Comparison of ENCODE assay signal across 16 cellular contexts in genomic region chr19:18784786-18785120, GRCh38. TPM values are rescaled to one million over a fixed set of nuclear protein-coding genes. Genes with fewer than 3 reads are reported as not detected.
DNase-seq lines count a peak whose midpoint lies in the region; ATAC-seq and TF ChIP-seq lines count a peak whose summit lies in the region.
"Had no signal": no experiment of that assay in that cellular context is flagged by ENCODE, and none has a peak within 500 bp of the region (broad histone marks: within the 10 kb centered on the region; RNA-seq: fewer than 3 reads in every experiment).

No MANE protein-coding gene starts in this region.

- DNase-seq in H9 (no peak), osteoblast (ENCODE audit: insufficient read length, low spot score, missing footprints) (peak; percentile 65), C1 segment of cervical spinal cord (lab: John Stamatoyannopoulos, UW) (no peak), SK-N-DZ (ENCODE audit: low spot score) (no peak), DMS153 treated with DMSO at 0.1 percent for 48 hours (lab: John Stamatoyannopoulos, UW; ENCODE audit: unreplicated experiment) (no peak)
- no peak for DNase-seq in central memory CD8-positive, alpha-beta T cell (ENCODE audit: low spot score in 2 of 2)
- DNase-seq in activated CD4-positive, alpha-beta T cell treated with anti-CD3 and anti-CD28 coated beads, Interleukin-2, amount 10 ng/mL, durations not matched to agents 7 days and 5 days = no peak
- DNase-seq: AML-193, NCI-H1417 treated with DMSO at 0.1 percent for 48 hours had no signal

- no peaks in the 10 kb centered on the region for H3K79me2 ChIP-seq in H9 (ENCODE audit: insufficient read depth, low read length)
- no peaks in the 10 kb centered on the region for H3K79me2 ChIP-seq in osteoblast (ENCODE audit: insufficient read depth, low read length)

- H3T11ph ChIP-seq in H9 (ENCODE audit: low read length) = no peak overlapping the region

- no peak overlapping the region for H4K5ac ChIP-seq in H9 (ENCODE audit: insufficient read length, low read depth, low read length)

- H3K14ac ChIP-seq in H9 (ENCODE audit: insufficient read depth, low read length) = no peak overlapping the region

- no peak overlapping the region for H3K23ac ChIP-seq in H9 (ENCODE audit: insufficient read length, low read depth, low read length)

- no peak overlapping the region for H4K91ac ChIP-seq in H9 (ENCODE audit: insufficient read length, low read depth, low read length)

- no peak overlapping the region for H2AK5ac ChIP-seq in H9 (ENCODE audit: insufficient read length, low read length)

- no peak overlapping the region for H2BK120ac ChIP-seq in H9 (ENCODE audit: low read depth, low read length, poor library complexity, severe bottlenecking)

- no peaks in the 10 kb centered on the region for H3K79me1 ChIP-seq in H9 (ENCODE audit: insufficient read depth, low read depth, low read length, poor library complexity, severe bottlenecking)

- CTCF ChIA-PET in activated CD4-positive, alpha-beta T cell treated with anti-CD3 and anti-CD28 coated beads, Interleukin-2, amount 10 ng/mL, durations not matched to agents 7 days and 5 days (lab: Charles Lee) = no interaction called here

- H2AFZ ChIP-seq in H9 (ENCODE audit: low read length) (no peak overlapping the region), osteoblast (ENCODE audit: low read length) (no peak overlapping the region)
- H2AFZ ChIP-seq: GM23248 had no signal

- POLR2A ChIA-PET in activated CD4-positive, alpha-beta T cell treated with anti-CD3 and anti-CD28 coated beads, Interleukin-2, amount 10 ng/mL, durations not matched to agents 7 days and 5 days (lab: Charles Lee) = no interaction called here

- H2BK5ac ChIP-seq in H9 (ENCODE audit: insufficient read length, low read length) = no peak overlapping the region

- no peak overlapping the region for H3K27ac ChIP-seq in BLaER1 treated with 17β-estradiol and CSF1 and Interleukin-3, amounts not matched to agents 10 nM and 100 nM
- H3K27ac ChIP-seq in H9 (ENCODE audit: insufficient read length, low read depth, low read length) = no peak overlapping the region
- H3K27ac ChIP-seq in osteoblast (ENCODE audit: low read depth, low read length) = no peak overlapping the region
- H3K27ac ChIP-seq: GM23248, Peyer's patch, SJSA1 had no signal

- H3K4me1 Mint-ChIP-seq in H9 = peaks cover 15 to 31% of the 10 kb centered on the region in 2 experiments
- H3K4me1 Mint-ChIP-seq in central memory CD8-positive, alpha-beta T cell = peaks cover 42% of the 10 kb centered on the region
- H3K4me1 Mint-ChIP-seq in activated CD4-positive, alpha-beta T cell treated with anti-CD3 and anti-CD28 coated beads, Interleukin-2, amount 10 ng/mL, durations not matched to agents 7 days and 5 days = peaks cover 21% of the 10 kb centered on the region

- H3K36me3 Mint-ChIP-seq in H9 (ENCODE audit: insufficient read depth in 1 of 3, low read depth in 3 of 3) = no peaks in the 10 kb centered on the region; a peak in 2 of 7 replicates
- peaks cover 4% of the 10 kb centered on the region for H3K36me3 Mint-ChIP-seq in central memory CD8-positive, alpha-beta T cell (ENCODE audit: insufficient read depth)
- H3K36me3 Mint-ChIP-seq in activated CD4-positive, alpha-beta T cell treated with anti-CD3 and anti-CD28 coated beads, Interleukin-2, amount 10 ng/mL, durations not matched to agents 7 days and 5 days (ENCODE audit: low read depth) = peaks cover 3% of the 10 kb centered on the region

- peaks cover 18% of the 10 kb centered on the region for H3K23me2 ChIP-seq in H9 (ENCODE audit: insufficient read length, low read depth, low read length, poor library complexity, severe bottlenecking)

- no peak overlapping the region for H3K9ac ChIP-seq in BLaER1 treated with 17β-estradiol and CSF1 and Interleukin-3, amounts not matched to agents 10 nM and 100 nM
- no peak overlapping the region for H3K9ac ChIP-seq in H9 (ENCODE audit: extremely low read depth, insufficient read length, low read length)
- H3K9ac ChIP-seq: GM23248 had no signal

- peaks cover 70 to 96% (median 81%) of the 10 kb centered on the region in 11 experiments for H3K27me3 ChIP-seq in BLaER1 treated with 17β-estradiol and CSF1 and Interleukin-3, amounts not matched to agents 10 nM and 100 nM
- H3K27me3 ChIP-seq in H9 (ENCODE audit: insufficient read depth, low read length) = peaks cover 68% of the 10 kb centered on the region; the same call in 1 of the 2 replicates
- H3K27me3 ChIP-seq in osteoblast (ENCODE audit: insufficient read depth, low read length) = peaks cover 14% of the 10 kb centered on the region

- no peak overlapping the region for H3K18ac ChIP-seq in H9 (ENCODE audit: insufficient read length, low read depth, low read length)

- peaks cover 0 to 13% (median 3%) of the 10 kb centered on the region in 11 experiments; a peak in 7 of 22 replicates for H3K9me3 ChIP-seq in BLaER1 treated with 17β-estradiol and CSF1 and Interleukin-3, amounts not matched to agents 10 nM and 100 nM (replicated peaks in 1 of 11)
- H3K9me3 ChIP-seq in H9 (ENCODE audit: control insufficient read depth, low read depth, low read length) (no peaks in the 10 kb centered on the region), osteoblast (ENCODE audit: low read depth, low read length) (no peaks in the 10 kb centered on the region)
- H3K9me3 ChIP-seq: Caco-2, SJSA1 had no signal

- no peak overlapping the region for H2BK20ac ChIP-seq in H9 (ENCODE audit: low read depth, low read length, poor library complexity, severe bottlenecking)

- H3K27me3 Mint-ChIP-seq in H9 (ENCODE audit: low read depth) = peaks cover 100% of the 10 kb centered on the region
- peaks cover 57% of the 10 kb centered on the region for H3K27me3 Mint-ChIP-seq in central memory CD8-positive, alpha-beta T cell
- H3K27me3 Mint-ChIP-seq in activated CD4-positive, alpha-beta T cell treated with anti-CD3 and anti-CD28 coated beads, Interleukin-2, amount 10 ng/mL, durations not matched to agents 7 days and 5 days = peaks cover 41% of the 10 kb centered on the region

- H3K36me3 ChIP-seq in BLaER1 treated with 17β-estradiol and CSF1 and Interleukin-3, amounts not matched to agents 10 nM and 100 nM = no peaks in the 10 kb centered on the region
- no peaks in the 10 kb centered on the region for H3K36me3 ChIP-seq in osteoblast (ENCODE audit: insufficient read depth, low read length)
- H3K36me3 ChIP-seq: Peyer's patch, SJSA1 had no signal

- ATAC-seq in central memory CD8-positive, alpha-beta T cell (replicated peaks; ENCODE audit: extremely low read depth, poor library complexity, severe bottlenecking) = no peak

- no peak for TF ChIP-seq CTCF in H9 (conservative IDR thresholded peaks at IDR 0.05)
- TF ChIP-seq CTCF in osteoblast (IDR thresholded peaks at IDR 0.05; ENCODE audit: extremely low read depth, low read depth, low read length) = no peak

- H3K4me3 Mint-ChIP-seq in H9 = no peak overlapping the region
- H3K4me3 Mint-ChIP-seq in central memory CD8-positive, alpha-beta T cell = peak overlapping the region; percentile 28
- no peak overlapping the region for H3K4me3 Mint-ChIP-seq in activated CD4-positive, alpha-beta T cell treated with anti-CD3 and anti-CD28 coated beads, Interleukin-2, amount 10 ng/mL, durations not matched to agents 7 days and 5 days

- H2BK12ac ChIP-seq in H9 (ENCODE audit: insufficient read length, low read depth, low read length) = no peak overlapping the region

- no peak overlapping the region for H3K56ac ChIP-seq in H9 (ENCODE audit: insufficient read length, low read depth, low read length)

- no CpG with 5 or more reads among the region's 16 CpGs for WGBS in H9 (ENCODE audit: extremely low coverage, insufficient read length, low lambda C conversion rate)

- peak overlapping the region in 6 of 11 experiments; percentile 12 to 68 (median 39); a peak in 7 of 22 replicates for H3K4me2 ChIP-seq in BLaER1 treated with 17β-estradiol and CSF1 and Interleukin-3, amounts not matched to agents 10 nM and 100 nM
- peak overlapping the region; percentile 64 for H3K4me2 ChIP-seq in H9 (ENCODE audit: insufficient read depth, insufficient read length, low read length)
- no peak overlapping the region for H3K4me2 ChIP-seq in osteoblast (ENCODE audit: insufficient read depth, low read length)

- H3K4me1 ChIP-seq in BLaER1 treated with 17β-estradiol and CSF1 and Interleukin-3, amounts not matched to agents 10 nM and 100 nM = peaks cover 34 to 54% (median 41%) of the 10 kb centered on the region in 10 experiments
- H3K4me1 ChIP-seq in H9 (ENCODE audit: insufficient read depth, low read length) = no peaks in the 10 kb centered on the region
- H3K4me1 ChIP-seq in osteoblast (ENCODE audit: insufficient read depth, low read length) = no peaks in the 10 kb centered on the region

- no peak overlapping the region for H3K4ac ChIP-seq in H9 (ENCODE audit: low read depth, low read length)

- H3K27ac Mint-ChIP-seq in H9 = no peak overlapping the region
- H3K27ac Mint-ChIP-seq in central memory CD8-positive, alpha-beta T cell (ENCODE audit: low read depth) = no peak overlapping the region
- H3K27ac Mint-ChIP-seq in activated CD4-positive, alpha-beta T cell treated with anti-CD3 and anti-CD28 coated beads, Interleukin-2, amount 10 ng/mL, durations not matched to agents 7 days and 5 days = no peak overlapping the region
- H3K27ac Mint-ChIP-seq: CD4-positive, alpha-beta T cell had no signal

- H3K4me3 ChIP-seq in BLaER1 treated with 17β-estradiol and CSF1 and Interleukin-3, amounts not matched to agents 10 nM and 100 nM = no peak overlapping the region
- H3K4me3 ChIP-seq in osteoblast (ENCODE audit: insufficient read depth, low read length) = no peak overlapping the region
- H3K4me3 ChIP-seq: GM23248, SJSA1 had no signal

- peaks cover 0 to 76% (median 62%) of the 10 kb centered on the region in 11 experiments; a peak in 20 of 22 replicates for H4K20me1 ChIP-seq in BLaER1 treated with 17β-estradiol and CSF1 and Interleukin-3, amounts not matched to agents 10 nM and 100 nM
- no peaks in the 10 kb centered on the region for H4K20me1 ChIP-seq in H9 (ENCODE audit: control insufficient read depth, insufficient read depth, insufficient read length)
- H4K20me1 ChIP-seq in osteoblast (ENCODE audit: insufficient read depth, low read length) = peaks cover 3% of the 10 kb centered on the region

- H3K9me3 Mint-ChIP-seq in H9 = peaks cover 0 to 8% of the 10 kb centered on the region in 2 experiments; a peak in 3 of 5 replicates
- no peaks in the 10 kb centered on the region for H3K9me3 Mint-ChIP-seq in central memory CD8-positive, alpha-beta T cell
- H3K9me3 Mint-ChIP-seq in activated CD4-positive, alpha-beta T cell treated with anti-CD3 and anti-CD28 coated beads, Interleukin-2, amount 10 ng/mL, durations not matched to agents 7 days and 5 days = no peaks in the 10 kb centered on the region
- H3K9me3 Mint-ChIP-seq: CD4-positive, alpha-beta T cell had no signal

- H4K8ac ChIP-seq in H9 (replicated peaks; ENCODE audit: insufficient read length, low read depth, low read length) = no peak overlapping the region

- no peak overlapping the region for H2BK15ac ChIP-seq in H9 (ENCODE audit: low read depth, low read length)

RNA-seq across cellular contexts. Expression of gene COMP, which starts 6.4 kb away (rescaled TPM):
- total RNA-seq in H9 (2021) (0.15 TPM in 1 of 2 replicates, not detected in the other), osteoblast (12.4 and 14.8 TPM in 2 replicates)
- 0.08 TPM in 1 of 2 replicates, not detected in the other for polyA plus RNA-seq in SK-N-DZ (2014; cell fraction: cytosol; rRNA removed)
- polyA plus RNA-seq in SK-N-DZ (2014; cell fraction: nucleus; rRNA removed) = 0.28 TPM in 1 of 2 replicates, not detected in the other
- not detected for total RNA-seq in activated CD4-positive, alpha-beta T cell treated with anti-CD3 and anti-CD28 coated beads, Interleukin-2, amount 10 ng/mL, durations not matched to agents 7 days and 5 days
- total RNA-seq: CD4-positive, alpha-beta T cell; M059J; SJSA1 had no signal

RNA-seq across cellular contexts. Expression of gene UPF1, which starts 47.0 kb away (rescaled TPM):
- 83.3 and 85.4 TPM in 2 replicates for total RNA-seq in H9 (2021)
- total RNA-seq in osteoblast = 36.6 and 41.0 TPM in 2 replicates
- polyA plus RNA-seq in SK-N-DZ (2014; cell fraction: cytosol; rRNA removed) = 34.4 and 37.4 TPM in 2 replicates
- polyA plus RNA-seq in SK-N-DZ (2014; cell fraction: nucleus; rRNA removed) = 50.4 and 74.0 TPM in 2 replicates
- 10 to 100 TPM; 89.4 to 97.3 TPM for total RNA-seq in activated CD4-positive, alpha-beta T cell treated with anti-CD3 and anti-CD28 coated beads, Interleukin-2, amount 10 ng/mL, durations not matched to agents 7 days and 5 days

Comparison
In these comparisons a context has a peak if more than half of its experiments do, and no peak if none do; other contexts are left out.
1. RNA of gene COMP, which starts 6.4 kb away (total RNA-seq): 12.4 to 14.8 TPM in osteoblast; 0.15 TPM in H9 and not detected in activated CD4-positive, alpha-beta T cell treated with anti-CD3 and anti-CD28 coated beads, Interleukin-2, amount 10 ng/mL, durations not matched to agents 7 days and 5 days; every median in the first group is over 10 times any median in the second.